ENCODE assay signal across 9 cellular contexts in genomic region chr2:228048838-228049490, GRCh38.
DNase-seq lines count a peak whose midpoint lies in the region; ATAC-seq, FAIRE-seq and TF ChIP-seq lines count a peak whose summit lies in the region.
"Had no signal": no experiment of that assay in that cellular context is flagged by ENCODE, and none has a peak within 500 bp of the region (broad histone marks: within the 10 kb centered on the region; RNA-seq: fewer than 3 reads in every experiment).

No MANE protein-coding gene starts in this region.

- H3K36me3 Mint-ChIP-seq in natural killer cell treated with Interleukin-12 subunit alpha and Interleukin-12 subunit beta and Interleukin-15 and Interleukin-18, amount 100 ng/mL, for 72 hours, result no peaks in the 10 kb centered on the region

- H3K27me3 Mint-ChIP-seq in natural killer cell treated with Interleukin-12 subunit alpha and Interleukin-12 subunit beta and Interleukin-15 and Interleukin-18, amount 100 ng/mL, for 72 hours, result no peaks in the 10 kb centered on the region

- H3K9me3 ChIP-seq in BE2C (no peaks in the 10 kb centered on the region; the same call in 1 of the 2 replicates), GM12878 (replicated peaks; ENCODE audit: control insufficient read depth, insufficient read depth, low read length) (no peaks in the 10 kb centered on the region)

- ATAC-seq in GM21390 (IDR thresholded peaks at IDR 0.05; ENCODE audit: unreplicated experiment), result peak; percentile 73
- peak; percentile 76 for ATAC-seq in GM12878
- no peak for ATAC-seq in natural killer cell treated with Interleukin-12 subunit alpha and Interleukin-12 subunit beta and Interleukin-15 and Interleukin-18, amount 100 ng/mL, for 72 hours

- RAD21 ChIA-PET in GM12878 (lab: Charles Lee; ENCODE audit: unreplicated experiment), result interaction anchor here (1.3 to 1.7 kb wide), 4 partner anchors 77 to 608 kb away, joined by 3 to 9 read pairs (median 4); no protein-coding TSS in a partner anchor

- peak; percentile 41 for TF ChIP-seq CTCF in BE2C (IDR thresholded peaks at IDR 0.05; ENCODE audit: low read depth, low read length)
- peak; percentile 44 to 61 (median 50); a peak in 4 of 6 replicates for TF ChIP-seq CTCF in GM12878 (IDR thresholded peaks at IDR 0.05 in 2 of 3, conservative IDR thresholded peaks at IDR 0.05 in 1 of 3; ENCODE audit: control insufficient read depth in 2 of 3, extremely low read depth in 1 of 3, insufficient read depth in 1 of 3, low read depth in 3 of 3, low read length in 3 of 3)

- no peak for TF ChIP-seq POLR2A in GM12878 (IDR thresholded peaks at IDR 0.05; ENCODE audit: low read depth, low read length)

- H3K9ac ChIP-seq in GM12878 (ENCODE audit: control insufficient read depth, insufficient read depth, low read length), result no peak overlapping the region

- H4K20me1 ChIP-seq in GM12878 (ENCODE audit: control insufficient read depth, insufficient read depth), result no peaks in the 10 kb centered on the region

- H3K9me3 Mint-ChIP-seq in natural killer cell treated with Interleukin-12 subunit alpha and Interleukin-12 subunit beta and Interleukin-15 and Interleukin-18, amount 100 ng/mL, for 72 hours, result peaks cover 4% of the 10 kb centered on the region

- intact Hi-C loops in GM12878 (cut with micrococcal nuclease; ENCODE audit: unreplicated experiment), result loop anchor here (2.0 kb wide), 1 partner anchor 610 kb away; no protein-coding TSS in a partner anchor

- DNase-seq in BE2C (no peak), NCI-H1417 (lab: John Stamatoyannopoulos, UW) (peak; percentile 24 to 76 (median 54)), GM12878 (ENCODE audit: low read depth, low spot score) (no peak), GDM1 (lab: John Stamatoyannopoulos, UW) (no peak)
- DNase-seq in activated effector memory CD4-positive, alpha-beta T cell treated with anti-CD3 and anti-CD28 coated beads, Interleukin-2, amount 50 U/mL, for 16 hours, result no peak
- DNase-seq in natural killer cell treated with Interleukin-12 subunit alpha and Interleukin-12 subunit beta and Interleukin-15 and Interleukin-18, amount 100 ng/mL, for 72 hours (ENCODE audit: low spot score), result no peak

- no peak overlapping the region for H3K4me3 Mint-ChIP-seq in natural killer cell treated with Interleukin-12 subunit alpha and Interleukin-12 subunit beta and Interleukin-15 and Interleukin-18, amount 100 ng/mL, for 72 hours

- BruUV-seq in GM12878 (replicated peaks; lab: Mats Ljungman, UMichigan), result no TSS peak

- POLR2A ChIA-PET in GM12878 (lab: Charles Lee), result no interaction called here

- H2AFZ ChIP-seq in GM12878 (ENCODE audit: control insufficient read depth, low read depth, low read length), result no peak overlapping the region

- no peaks in the 10 kb centered on the region for H3K4me1 Mint-ChIP-seq in natural killer cell treated with Interleukin-12 subunit alpha and Interleukin-12 subunit beta and Interleukin-15 and Interleukin-18, amount 100 ng/mL, for 72 hours (ENCODE audit: low read depth in 2 of 2)

- H3K27ac ChIP-seq in GM12878 (ENCODE audit: control insufficient read depth, insufficient read depth), result no peak overlapping the region

- H3K27ac Mint-ChIP-seq in natural killer cell treated with Interleukin-12 subunit alpha and Interleukin-12 subunit beta and Interleukin-15 and Interleukin-18, amount 100 ng/mL, for 72 hours, result no peak overlapping the region

- H3K4me3 ChIP-seq in BE2C (ENCODE audit: low read depth, low read length) (no peak overlapping the region), GM12878 (no peak overlapping the region)

- no peaks in the 10 kb centered on the region for H3K36me3 ChIP-seq in BE2C
- no peaks in the 10 kb centered on the region for H3K36me3 ChIP-seq in GM12878 (ENCODE audit: control insufficient read depth in 2 of 2, insufficient read depth in 2 of 2, low read length in 1 of 2)

- H3K4me2 ChIP-seq in GM12878 (ENCODE audit: control insufficient read depth, insufficient read depth), result no peak overlapping the region

- SMC1A ChIA-PET in GM12878 (lab: Charles Lee; ENCODE audit: uncharacterized antibody, unreplicated experiment), result interaction anchor here (1.5 to 1.8 kb wide), 2 partner anchors 13 to 22 kb away, joined by 5 to 6 read pairs; no protein-coding TSS in a partner anchor

- H3K79me2 ChIP-seq in GM12878 (ENCODE audit: control insufficient read depth, insufficient read depth, low read length), result no peaks in the 10 kb centered on the region

- H3K27me3 ChIP-seq in BE2C (no peaks in the 10 kb centered on the region), GM12878 (replicated peaks in 1 of 2; ENCODE audit: control insufficient read depth in 2 of 2, insufficient read depth in 2 of 2, low read length in 1 of 2) (no peaks in the 10 kb centered on the region)

- no peak for TF ChIP-seq EP300 in GM12878 (IDR thresholded peaks at IDR 0.05; ENCODE audit: borderline replicate concordance in 1 of 2, control insufficient read depth in 1 of 2, low read depth in 2 of 2, low read length in 2 of 2)

- no peak for FAIRE-seq in GM12878 (lab: Jason Lieb, UNC)
- FAIRE-seq in islet of Langerhans (lab: Jason Lieb, UNC), result peak; percentile 87
- FAIRE-seq: endothelial cell of umbilical vein had no signal

- H3K4me1 ChIP-seq in BE2C (no peaks in the 10 kb centered on the region), GM12878 (ENCODE audit: control insufficient read depth, insufficient read depth, low read length) (no peaks in the 10 kb centered on the region)

- CTCF ChIA-PET in GM12878 (lab: Yijun Ruan, JAX), result interaction anchor here (0.7 to 2.1 kb wide), 8 partner anchors 9 to 624 kb away, joined by 3 to 7 read pairs (median 3); no protein-coding TSS in a partner anchor

- 47% methylated on average over 5 of the region's 5 CpGs for WGBS in GM12878 (ENCODE audit: insufficient coverage, insufficient replicate concordance, low lambda C conversion rate, missing lambda C conversion rate)

- in situ Hi-C loops in GM12878 (cut with MboI), result no loop called here

- peak; percentile 70 for TF ChIP-seq RAD21 in GM12878 (IDR thresholded peaks at IDR 0.05; ENCODE audit: insufficient read depth, low read depth, low read length)

TF ChIP-seq in GM12878, 131 proteins besides CTCF, POLR2A, EP300 and RAD21:
- TF ChIP-seq SMC3 (IDR thresholded peaks at IDR 0.05; ENCODE audit: borderline replicate concordance, low read length) (peak; percentile 59; the same call in 1 of the 2 replicates), ZBED1 (IDR thresholded peaks at IDR 0.05; ENCODE audit: borderline replicate concordance) (no peak)
TF ChIP-seq in GM12878: peak in this region for 1.

Comparison
In these comparisons a context has a peak if more than half of its experiments do, and no peak if none do; other contexts are left out.
1. DNase-seq: peak in NCI-H1417 (3 of 3); none in BE2C (single experiment), GM12878 (single experiment), activated effector memory CD4-positive, alpha-beta T cell treated with anti-CD3 and anti-CD28 coated beads, Interleukin-2, amount 50 U/mL, for 16 hours (single experiment), natural killer cell treated with Interleukin-12 subunit alpha and Interleukin-12 subunit beta and Interleukin-15 and Interleukin-18, amount 100 ng/mL, for 72 hours (single experiment) and GDM1 (single experiment).
2. ATAC-seq: peak in GM21390 (single experiment) and GM12878 (single experiment); none in natural killer cell treated with Interleukin-12 subunit alpha and Interleukin-12 subunit beta and Interleukin-15 and Interleukin-18, amount 100 ng/mL, for 72 hours (0 of 2).